Comparison of ENCODE assay signal across 4 cellular contexts in the genomic region with DNA sequence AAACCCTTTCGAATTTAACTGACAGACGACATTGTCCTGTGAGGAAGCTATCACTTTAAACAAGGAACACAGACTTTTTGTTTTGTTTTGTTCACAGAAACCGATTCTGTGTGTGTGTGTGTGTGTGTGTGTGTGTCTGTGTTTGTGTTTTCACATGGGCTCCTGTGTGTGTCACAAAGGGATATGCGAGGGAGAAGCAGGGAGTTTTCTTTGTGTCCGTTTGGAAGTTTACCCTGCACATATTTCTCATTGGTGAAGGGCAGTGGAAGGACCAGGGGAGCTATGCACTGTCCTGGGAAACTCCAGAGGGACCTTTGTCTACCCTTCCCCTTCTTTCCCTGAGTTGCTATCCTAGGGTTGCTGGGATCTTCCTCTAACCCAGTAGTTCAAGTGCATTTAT.
TF ChIP-seq lines count a peak whose summit lies in the region.

No MANE protein-coding gene starts in this region.

TF ChIP-seq in SK-N-SH, 30 proteins besides CTCF, POLR2A, EP300 and RAD21 (continues in another document):
- TF ChIP-seq, protein P1, sequence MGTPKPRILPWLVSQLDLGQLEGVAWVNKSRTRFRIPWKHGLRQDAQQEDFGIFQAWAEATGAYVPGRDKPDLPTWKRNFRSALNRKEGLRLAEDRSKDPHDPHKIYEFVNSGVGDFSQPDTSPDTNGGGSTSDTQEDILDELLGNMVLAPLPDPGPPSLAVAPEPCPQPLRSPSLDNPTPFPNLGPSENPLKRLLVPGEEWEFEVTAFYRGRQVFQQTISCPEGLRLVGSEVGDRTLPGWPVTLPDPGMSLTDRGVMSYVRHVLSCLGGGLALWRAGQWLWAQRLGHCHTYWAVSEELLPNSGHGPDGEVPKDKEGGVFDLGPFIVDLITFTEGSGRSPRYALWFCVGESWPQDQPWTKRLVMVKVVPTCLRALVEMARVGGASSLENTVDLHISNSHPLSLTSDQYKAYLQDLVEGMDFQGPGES (IDR thresholded peaks at IDR 0.05; ENCODE audit: low read depth, low read length), result no peak
- TF ChIP-seq RCOR1 (IDR thresholded peaks at IDR 0.05; ENCODE audit: low read length) (no peak), GATA2 (CRISPR knock-in tag; IDR thresholded peaks at IDR 0.05) (no peak), CHD2 (IDR thresholded peaks at IDR 0.05; ENCODE audit: low read length, partially characterized antibody) (no peak), MEF2A (IDR thresholded peaks at IDR 0.05; ENCODE audit: borderline replicate concordance, low read depth) (no peak), TEAD4 (IDR thresholded peaks at IDR 0.05; ENCODE audit: borderline replicate concordance, insufficient read depth) (no peak), JUND (IDR thresholded peaks at IDR 0.05) (no peak), TCF12 (IDR thresholded peaks at IDR 0.05) (no peak), ELF1 (IDR thresholded peaks at IDR 0.05) (no peak), PBX3 (IDR thresholded peaks at IDR 0.05) (no peak)
- TF ChIP-seq, protein P2, sequence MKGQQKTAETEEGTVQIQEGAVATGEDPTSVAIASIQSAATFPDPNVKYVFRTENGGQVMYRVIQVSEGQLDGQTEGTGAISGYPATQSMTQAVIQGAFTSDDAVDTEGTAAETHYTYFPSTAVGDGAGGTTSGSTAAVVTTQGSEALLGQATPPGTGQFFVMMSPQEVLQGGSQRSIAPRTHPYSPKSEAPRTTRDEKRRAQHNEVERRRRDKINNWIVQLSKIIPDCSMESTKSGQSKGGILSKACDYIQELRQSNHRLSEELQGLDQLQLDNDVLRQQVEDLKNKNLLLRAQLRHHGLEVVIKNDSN (IDR thresholded peaks at IDR 0.05; ENCODE audit: borderline replicate concordance, low read depth), result no peak
- TF ChIP-seq, protein P3, sequence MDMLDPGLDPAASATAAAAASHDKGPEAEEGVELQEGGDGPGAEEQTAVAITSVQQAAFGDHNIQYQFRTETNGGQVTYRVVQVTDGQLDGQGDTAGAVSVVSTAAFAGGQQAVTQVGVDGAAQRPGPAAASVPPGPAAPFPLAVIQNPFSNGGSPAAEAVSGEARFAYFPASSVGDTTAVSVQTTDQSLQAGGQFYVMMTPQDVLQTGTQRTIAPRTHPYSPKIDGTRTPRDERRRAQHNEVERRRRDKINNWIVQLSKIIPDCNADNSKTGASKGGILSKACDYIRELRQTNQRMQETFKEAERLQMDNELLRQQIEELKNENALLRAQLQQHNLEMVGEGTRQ (IDR thresholded peaks at IDR 0.05; ENCODE audit: borderline replicate concordance, low read depth, low read length), result no peak

TF ChIP-seq in SK-N-SH treated with all-trans-retinoic acid at 6 μM for 48 hours, 23 proteins besides CTCF, POLR2A, EP300 and RAD21 (continues in another document):
- TF ChIP-seq ZNF565 (CRISPR knock-in tag; conservative IDR thresholded peaks at IDR 0.05; ENCODE audit: low read depth) (no peak), OSR1 (CRISPR knock-in tag; IDR thresholded peaks at IDR 0.05) (no peak), ZC3H10 (CRISPR knock-in tag; IDR thresholded peaks at IDR 0.05) (no peak), ZNF8 (CRISPR knock-in tag; IDR thresholded peaks at IDR 0.05) (no peak), GLIS3 (CRISPR knock-in tag; IDR thresholded peaks at IDR 0.05) (no peak), RARB (CRISPR knock-in tag; IDR thresholded peaks at IDR 0.05) (no peak), ARNTL (CRISPR knock-in tag; IDR thresholded peaks at IDR 0.05; ENCODE audit: borderline replicate concordance, low read depth) (no peak), ZNF70 (CRISPR knock-in tag; IDR thresholded peaks at IDR 0.05) (no peak), ZFP3 (CRISPR knock-in tag; IDR thresholded peaks at IDR 0.05) (no peak), SNAI2 (CRISPR knock-in tag; IDR thresholded peaks at IDR 0.05) (no peak), ISL1 (CRISPR knock-in tag; IDR thresholded peaks at IDR 0.05) (no peak), TOX (CRISPR knock-in tag; IDR thresholded peaks at IDR 0.05; ENCODE audit: borderline replicate concordance) (no peak), TCF4 (CRISPR knock-in tag; IDR thresholded peaks at IDR 0.05; ENCODE audit: borderline replicate concordance) (no peak), PPARA (CRISPR knock-in tag; IDR thresholded peaks at IDR 0.05; ENCODE audit: borderline replicate concordance) (no peak)
- TF ChIP-seq, protein P4, sequence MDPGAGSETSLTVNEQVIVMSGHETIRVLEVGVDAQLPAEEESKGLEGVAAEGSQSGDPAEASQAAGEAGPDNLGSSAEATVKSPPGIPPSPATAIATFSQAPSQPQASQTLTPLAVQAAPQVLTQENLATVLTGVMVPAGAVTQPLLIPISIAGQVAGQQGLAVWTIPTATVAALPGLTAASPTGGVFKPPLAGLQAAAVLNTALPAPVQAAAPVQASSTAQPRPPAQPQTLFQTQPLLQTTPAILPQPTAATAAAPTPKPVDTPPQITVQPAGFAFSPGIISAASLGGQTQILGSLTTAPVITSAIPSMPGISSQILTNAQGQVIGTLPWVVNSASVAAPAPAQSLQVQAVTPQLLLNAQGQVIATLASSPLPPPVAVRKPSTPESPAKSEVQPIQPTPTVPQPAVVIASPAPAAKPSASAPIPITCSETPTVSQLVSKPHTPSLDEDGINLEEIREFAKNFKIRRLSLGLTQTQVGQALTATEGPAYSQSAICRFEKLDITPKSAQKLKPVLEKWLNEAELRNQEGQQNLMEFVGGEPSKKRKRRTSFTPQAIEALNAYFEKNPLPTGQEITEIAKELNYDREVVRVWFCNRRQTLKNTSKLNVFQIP (CRISPR knock-in tag; IDR thresholded peaks at IDR 0.05; ENCODE audit: borderline replicate concordance, low read depth), result no peak
- TF ChIP-seq, protein P5, sequence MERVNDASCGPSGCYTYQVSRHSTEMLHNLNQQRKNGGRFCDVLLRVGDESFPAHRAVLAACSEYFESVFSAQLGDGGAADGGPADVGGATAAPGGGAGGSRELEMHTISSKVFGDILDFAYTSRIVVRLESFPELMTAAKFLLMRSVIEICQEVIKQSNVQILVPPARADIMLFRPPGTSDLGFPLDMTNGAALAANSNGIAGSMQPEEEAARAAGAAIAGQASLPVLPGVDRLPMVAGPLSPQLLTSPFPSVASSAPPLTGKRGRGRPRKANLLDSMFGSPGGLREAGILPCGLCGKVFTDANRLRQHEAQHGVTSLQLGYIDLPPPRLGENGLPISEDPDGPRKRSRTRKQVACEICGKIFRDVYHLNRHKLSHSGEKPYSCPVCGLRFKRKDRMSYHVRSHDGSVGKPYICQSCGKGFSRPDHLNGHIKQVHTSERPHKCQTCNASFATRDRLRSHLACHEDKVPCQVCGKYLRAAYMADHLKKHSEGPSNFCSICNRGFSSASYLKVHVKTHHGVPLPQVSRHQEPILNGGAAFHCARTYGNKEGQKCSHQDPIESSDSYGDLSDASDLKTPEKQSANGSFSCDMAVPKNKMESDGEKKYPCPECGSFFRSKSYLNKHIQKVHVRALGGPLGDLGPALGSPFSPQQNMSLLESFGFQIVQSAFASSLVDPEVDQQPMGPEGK (CRISPR knock-in tag; IDR thresholded peaks at IDR 0.05; ENCODE audit: borderline replicate concordance), result no peak

TF ChIP-seq in IMR-90, 13 proteins besides CTCF, POLR2A, EP300 and RAD21:
- TF ChIP-seq BHLHE40 (IDR thresholded peaks at IDR 0.05; ENCODE audit: low read depth, low read length) (no peak), CHD1 (IDR thresholded peaks at IDR 0.05; ENCODE audit: low read depth, low read length) (no peak), SMC3 (IDR thresholded peaks at IDR 0.05; ENCODE audit: low read depth, low read length) (no peak), MAFK (IDR thresholded peaks at IDR 0.05; ENCODE audit: low read depth, low read length) (no peak), MXI1 (IDR thresholded peaks at IDR 0.05; ENCODE audit: borderline replicate concordance, low read depth, low read length) (no peak), FOS (IDR thresholded peaks at IDR 0.05; ENCODE audit: low read depth, low read length) (no peak), RCOR1 (IDR thresholded peaks at IDR 0.05; ENCODE audit: insufficient replicate concordance, low read length) (no peak), ELK1 (IDR thresholded peaks at IDR 0.05; ENCODE audit: borderline replicate concordance, low read depth, low read length) (no peak)
- TF ChIP-seq, protein P3 (IDR thresholded peaks at IDR 0.05; ENCODE audit: low read depth, low read length), result no peak

TF ChIP-seq in GM12878, 131 proteins besides CTCF, POLR2A, EP300 and RAD21:
- TF ChIP-seq, protein P6, sequence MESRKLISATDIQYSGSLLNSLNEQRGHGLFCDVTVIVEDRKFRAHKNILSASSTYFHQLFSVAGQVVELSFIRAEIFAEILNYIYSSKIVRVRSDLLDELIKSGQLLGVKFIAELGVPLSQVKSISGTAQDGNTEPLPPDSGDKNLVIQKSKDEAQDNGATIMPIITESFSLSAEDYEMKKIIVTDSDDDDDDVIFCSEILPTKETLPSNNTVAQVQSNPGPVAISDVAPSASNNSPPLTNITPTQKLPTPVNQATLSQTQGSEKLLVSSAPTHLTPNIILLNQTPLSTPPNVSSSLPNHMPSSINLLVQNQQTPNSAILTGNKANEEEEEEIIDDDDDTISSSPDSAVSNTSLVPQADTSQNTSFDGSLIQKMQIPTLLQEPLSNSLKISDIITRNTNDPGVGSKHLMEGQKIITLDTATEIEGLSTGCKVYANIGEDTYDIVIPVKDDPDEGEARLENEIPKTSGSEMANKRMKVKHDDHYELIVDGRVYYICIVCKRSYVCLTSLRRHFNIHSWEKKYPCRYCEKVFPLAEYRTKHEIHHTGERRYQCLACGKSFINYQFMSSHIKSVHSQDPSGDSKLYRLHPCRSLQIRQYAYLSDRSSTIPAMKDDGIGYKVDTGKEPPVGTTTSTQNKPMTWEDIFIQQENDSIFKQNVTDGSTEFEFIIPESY (IDR thresholded peaks at IDR 0.05), result no peak
- TF ChIP-seq KDM1A (IDR thresholded peaks at IDR 0.05; ENCODE audit: borderline replicate concordance), result no peak
- no peak for TF ChIP-seq ELK1 (IDR thresholded peaks at IDR 0.05; ENCODE audit: low read depth, low read length)
- TF ChIP-seq JUND (IDR thresholded peaks at IDR 0.05; ENCODE audit: low read depth, low read length), result no peak
- no peak for TF ChIP-seq CREB1 (IDR thresholded peaks at IDR 0.05; ENCODE audit: low read depth)
